Comparison of ENCODE assay signal across 2 cellular contexts in the genomic region with DNA sequence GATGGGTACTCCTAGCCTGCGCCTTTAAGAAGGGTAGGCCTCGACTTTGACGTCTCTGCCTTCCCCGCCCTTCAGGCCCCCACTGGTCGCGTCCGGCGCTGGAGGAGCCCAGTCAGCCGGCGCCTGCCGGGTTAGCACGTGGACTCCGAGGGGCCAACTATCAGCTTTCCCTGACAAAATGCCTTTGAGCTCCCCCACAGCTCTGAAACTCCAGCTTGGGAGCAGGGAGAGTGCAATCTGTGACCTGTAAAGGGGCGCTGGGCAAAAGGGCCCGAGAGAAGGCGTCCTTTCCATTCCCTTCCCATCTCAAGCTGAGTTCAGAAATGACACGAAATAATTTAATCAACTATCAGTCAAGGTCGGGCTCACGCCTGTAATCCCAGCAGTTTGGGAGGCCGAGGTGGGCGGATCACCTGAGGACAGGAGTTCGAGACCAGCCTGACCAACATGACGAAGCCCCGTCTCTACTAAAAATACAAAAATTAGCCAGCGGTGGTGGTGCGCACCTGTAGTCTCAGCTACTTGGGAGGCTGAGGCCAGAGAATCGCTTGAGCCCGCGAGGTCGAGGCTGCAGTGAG.
A peak's percentile ranks its signal among the peaks of the same experiment; 100 is the strongest.
TF ChIP-seq lines count a peak whose summit lies in the region.

No MANE protein-coding gene starts in this region.

TF ChIP-seq in HEK293, 187 proteins besides CTCF, POLR2A, EP300 and RAD21 (continued from another document and continues in another):
- TF ChIP-seq, protein P1, sequence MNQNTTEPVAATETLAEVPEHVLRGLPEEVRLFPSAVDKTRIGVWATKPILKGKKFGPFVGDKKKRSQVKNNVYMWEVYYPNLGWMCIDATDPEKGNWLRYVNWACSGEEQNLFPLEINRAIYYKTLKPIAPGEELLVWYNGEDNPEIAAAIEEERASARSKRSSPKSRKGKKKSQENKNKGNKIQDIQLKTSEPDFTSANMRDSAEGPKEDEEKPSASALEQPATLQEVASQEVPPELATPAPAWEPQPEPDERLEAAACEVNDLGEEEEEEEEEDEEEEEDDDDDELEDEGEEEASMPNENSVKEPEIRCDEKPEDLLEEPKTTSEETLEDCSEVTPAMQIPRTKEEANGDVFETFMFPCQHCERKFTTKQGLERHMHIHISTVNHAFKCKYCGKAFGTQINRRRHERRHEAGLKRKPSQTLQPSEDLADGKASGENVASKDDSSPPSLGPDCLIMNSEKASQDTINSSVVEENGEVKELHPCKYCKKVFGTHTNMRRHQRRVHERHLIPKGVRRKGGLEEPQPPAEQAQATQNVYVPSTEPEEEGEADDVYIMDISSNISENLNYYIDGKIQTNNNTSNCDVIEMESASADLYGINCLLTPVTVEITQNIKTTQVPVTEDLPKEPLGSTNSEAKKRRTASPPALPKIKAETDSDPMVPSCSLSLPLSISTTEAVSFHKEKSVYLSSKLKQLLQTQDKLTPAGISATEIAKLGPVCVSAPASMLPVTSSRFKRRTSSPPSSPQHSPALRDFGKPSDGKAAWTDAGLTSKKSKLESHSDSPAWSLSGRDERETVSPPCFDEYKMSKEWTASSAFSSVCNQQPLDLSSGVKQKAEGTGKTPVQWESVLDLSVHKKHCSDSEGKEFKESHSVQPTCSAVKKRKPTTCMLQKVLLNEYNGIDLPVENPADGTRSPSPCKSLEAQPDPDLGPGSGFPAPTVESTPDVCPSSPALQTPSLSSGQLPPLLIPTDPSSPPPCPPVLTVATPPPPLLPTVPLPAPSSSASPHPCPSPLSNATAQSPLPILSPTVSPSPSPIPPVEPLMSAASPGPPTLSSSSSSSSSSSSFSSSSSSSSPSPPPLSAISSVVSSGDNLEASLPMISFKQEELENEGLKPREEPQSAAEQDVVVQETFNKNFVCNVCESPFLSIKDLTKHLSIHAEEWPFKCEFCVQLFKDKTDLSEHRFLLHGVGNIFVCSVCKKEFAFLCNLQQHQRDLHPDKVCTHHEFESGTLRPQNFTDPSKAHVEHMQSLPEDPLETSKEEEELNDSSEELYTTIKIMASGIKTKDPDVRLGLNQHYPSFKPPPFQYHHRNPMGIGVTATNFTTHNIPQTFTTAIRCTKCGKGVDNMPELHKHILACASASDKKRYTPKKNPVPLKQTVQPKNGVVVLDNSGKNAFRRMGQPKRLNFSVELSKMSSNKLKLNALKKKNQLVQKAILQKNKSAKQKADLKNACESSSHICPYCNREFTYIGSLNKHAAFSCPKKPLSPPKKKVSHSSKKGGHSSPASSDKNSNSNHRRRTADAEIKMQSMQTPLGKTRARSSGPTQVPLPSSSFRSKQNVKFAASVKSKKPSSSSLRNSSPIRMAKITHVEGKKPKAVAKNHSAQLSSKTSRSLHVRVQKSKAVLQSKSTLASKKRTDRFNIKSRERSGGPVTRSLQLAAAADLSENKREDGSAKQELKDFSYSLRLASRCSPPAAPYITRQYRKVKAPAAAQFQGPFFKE (tag by site-specific recombination; IDR thresholded peaks at IDR 0.05; ENCODE audit: borderline replicate concordance): no peak
- no peak for TF ChIP-seq ZNF311 (tag by site-specific recombination; IDR thresholded peaks at IDR 0.05; ENCODE audit: borderline replicate concordance)
- TF ChIP-seq ZNF660 (tag by site-specific recombination; IDR thresholded peaks at IDR 0.05): peak; percentile 53; the same call in 1 of the 2 replicates
- TF ChIP-seq GLIS1 (tag by site-specific recombination; IDR thresholded peaks at IDR 0.05): peak; percentile 86
- TF ChIP-seq, protein P2, sequence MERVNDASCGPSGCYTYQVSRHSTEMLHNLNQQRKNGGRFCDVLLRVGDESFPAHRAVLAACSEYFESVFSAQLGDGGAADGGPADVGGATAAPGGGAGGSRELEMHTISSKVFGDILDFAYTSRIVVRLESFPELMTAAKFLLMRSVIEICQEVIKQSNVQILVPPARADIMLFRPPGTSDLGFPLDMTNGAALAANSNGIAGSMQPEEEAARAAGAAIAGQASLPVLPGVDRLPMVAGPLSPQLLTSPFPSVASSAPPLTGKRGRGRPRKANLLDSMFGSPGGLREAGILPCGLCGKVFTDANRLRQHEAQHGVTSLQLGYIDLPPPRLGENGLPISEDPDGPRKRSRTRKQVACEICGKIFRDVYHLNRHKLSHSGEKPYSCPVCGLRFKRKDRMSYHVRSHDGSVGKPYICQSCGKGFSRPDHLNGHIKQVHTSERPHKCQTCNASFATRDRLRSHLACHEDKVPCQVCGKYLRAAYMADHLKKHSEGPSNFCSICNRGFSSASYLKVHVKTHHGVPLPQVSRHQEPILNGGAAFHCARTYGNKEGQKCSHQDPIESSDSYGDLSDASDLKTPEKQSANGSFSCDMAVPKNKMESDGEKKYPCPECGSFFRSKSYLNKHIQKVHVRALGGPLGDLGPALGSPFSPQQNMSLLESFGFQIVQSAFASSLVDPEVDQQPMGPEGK (tag by site-specific recombination; IDR thresholded peaks at IDR 0.05): peak; percentile 73
- peak; percentile 80 for TF ChIP-seq GLIS2 (tag by site-specific recombination; IDR thresholded peaks at IDR 0.05)
- no peak for TF ChIP-seq ZNF23 (tag by site-specific recombination; IDR thresholded peaks at IDR 0.05; ENCODE audit: borderline replicate concordance)
- peak; percentile 70 for TF ChIP-seq ZNF335 (tag by site-specific recombination; conservative IDR thresholded peaks at IDR 0.05)
- peak; percentile 37; the same call in 1 of the 2 replicates for TF ChIP-seq KLF10 (tag by site-specific recombination; IDR thresholded peaks at IDR 0.05)
- TF ChIP-seq ZBTB8A (tag by site-specific recombination; IDR thresholded peaks at IDR 0.05): peak; percentile 98
- TF ChIP-seq SP2 (tag by site-specific recombination; IDR thresholded peaks at IDR 0.05): peak; percentile 77
- peak; percentile 71 for TF ChIP-seq KLF16 (tag by site-specific recombination; IDR thresholded peaks at IDR 0.05)
- TF ChIP-seq, protein P3, sequence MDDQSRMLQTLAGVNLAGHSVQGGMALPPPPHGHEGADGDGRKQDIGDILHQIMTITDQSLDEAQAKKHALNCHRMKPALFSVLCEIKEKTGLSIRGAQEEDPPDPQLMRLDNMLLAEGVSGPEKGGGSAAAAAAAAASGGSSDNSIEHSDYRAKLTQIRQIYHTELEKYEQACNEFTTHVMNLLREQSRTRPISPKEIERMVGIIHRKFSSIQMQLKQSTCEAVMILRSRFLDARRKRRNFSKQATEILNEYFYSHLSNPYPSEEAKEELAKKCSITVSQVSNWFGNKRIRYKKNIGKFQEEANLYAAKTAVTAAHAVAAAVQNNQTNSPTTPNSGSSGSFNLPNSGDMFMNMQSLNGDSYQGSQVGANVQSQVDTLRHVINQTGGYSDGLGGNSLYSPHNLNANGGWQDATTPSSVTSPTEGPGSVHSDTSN (CRISPR knock-in tag; IDR thresholded peaks at IDR 0.05): no peak
- TF ChIP-seq ZXDB (tag by site-specific recombination; IDR thresholded peaks at IDR 0.05): peak; percentile 14; the same call in 1 of the 2 replicates

TF ChIP-seq in SK-N-SH, 30 proteins besides CTCF, POLR2A, EP300 and RAD21 (continued from another document):
- TF ChIP-seq, protein P4, sequence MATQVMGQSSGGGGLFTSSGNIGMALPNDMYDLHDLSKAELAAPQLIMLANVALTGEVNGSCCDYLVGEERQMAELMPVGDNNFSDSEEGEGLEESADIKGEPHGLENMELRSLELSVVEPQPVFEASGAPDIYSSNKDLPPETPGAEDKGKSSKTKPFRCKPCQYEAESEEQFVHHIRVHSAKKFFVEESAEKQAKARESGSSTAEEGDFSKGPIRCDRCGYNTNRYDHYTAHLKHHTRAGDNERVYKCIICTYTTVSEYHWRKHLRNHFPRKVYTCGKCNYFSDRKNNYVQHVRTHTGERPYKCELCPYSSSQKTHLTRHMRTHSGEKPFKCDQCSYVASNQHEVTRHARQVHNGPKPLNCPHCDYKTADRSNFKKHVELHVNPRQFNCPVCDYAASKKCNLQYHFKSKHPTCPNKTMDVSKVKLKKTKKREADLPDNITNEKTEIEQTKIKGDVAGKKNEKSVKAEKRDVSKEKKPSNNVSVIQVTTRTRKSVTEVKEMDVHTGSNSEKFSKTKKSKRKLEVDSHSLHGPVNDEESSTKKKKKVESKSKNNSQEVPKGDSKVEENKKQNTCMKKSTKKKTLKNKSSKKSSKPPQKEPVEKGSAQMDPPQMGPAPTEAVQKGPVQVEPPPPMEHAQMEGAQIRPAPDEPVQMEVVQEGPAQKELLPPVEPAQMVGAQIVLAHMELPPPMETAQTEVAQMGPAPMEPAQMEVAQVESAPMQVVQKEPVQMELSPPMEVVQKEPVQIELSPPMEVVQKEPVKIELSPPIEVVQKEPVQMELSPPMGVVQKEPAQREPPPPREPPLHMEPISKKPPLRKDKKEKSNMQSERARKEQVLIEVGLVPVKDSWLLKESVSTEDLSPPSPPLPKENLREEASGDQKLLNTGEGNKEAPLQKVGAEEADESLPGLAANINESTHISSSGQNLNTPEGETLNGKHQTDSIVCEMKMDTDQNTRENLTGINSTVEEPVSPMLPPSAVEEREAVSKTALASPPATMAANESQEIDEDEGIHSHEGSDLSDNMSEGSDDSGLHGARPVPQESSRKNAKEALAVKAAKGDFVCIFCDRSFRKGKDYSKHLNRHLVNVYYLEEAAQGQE (IDR thresholded peaks at IDR 0.05; ENCODE audit: low read depth, low read length): no peak
- TF ChIP-seq TEAD4 (IDR thresholded peaks at IDR 0.05; ENCODE audit: borderline replicate concordance, insufficient read depth): no peak
- TF ChIP-seq, protein P5, sequence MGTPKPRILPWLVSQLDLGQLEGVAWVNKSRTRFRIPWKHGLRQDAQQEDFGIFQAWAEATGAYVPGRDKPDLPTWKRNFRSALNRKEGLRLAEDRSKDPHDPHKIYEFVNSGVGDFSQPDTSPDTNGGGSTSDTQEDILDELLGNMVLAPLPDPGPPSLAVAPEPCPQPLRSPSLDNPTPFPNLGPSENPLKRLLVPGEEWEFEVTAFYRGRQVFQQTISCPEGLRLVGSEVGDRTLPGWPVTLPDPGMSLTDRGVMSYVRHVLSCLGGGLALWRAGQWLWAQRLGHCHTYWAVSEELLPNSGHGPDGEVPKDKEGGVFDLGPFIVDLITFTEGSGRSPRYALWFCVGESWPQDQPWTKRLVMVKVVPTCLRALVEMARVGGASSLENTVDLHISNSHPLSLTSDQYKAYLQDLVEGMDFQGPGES (IDR thresholded peaks at IDR 0.05; ENCODE audit: low read depth, low read length): no peak
- no peak for TF ChIP-seq JUND (IDR thresholded peaks at IDR 0.05)
- TF ChIP-seq, protein P6, sequence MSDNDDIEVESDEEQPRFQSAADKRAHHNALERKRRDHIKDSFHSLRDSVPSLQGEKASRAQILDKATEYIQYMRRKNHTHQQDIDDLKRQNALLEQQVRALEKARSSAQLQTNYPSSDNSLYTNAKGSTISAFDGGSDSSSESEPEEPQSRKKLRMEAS (IDR thresholded peaks at IDR 0.05; ENCODE audit: low read depth): peak; percentile 99
- peak; percentile 98 for TF ChIP-seq MXI1 (IDR thresholded peaks at IDR 0.05; ENCODE audit: low read depth, low read length)
- TF ChIP-seq, protein P7, sequence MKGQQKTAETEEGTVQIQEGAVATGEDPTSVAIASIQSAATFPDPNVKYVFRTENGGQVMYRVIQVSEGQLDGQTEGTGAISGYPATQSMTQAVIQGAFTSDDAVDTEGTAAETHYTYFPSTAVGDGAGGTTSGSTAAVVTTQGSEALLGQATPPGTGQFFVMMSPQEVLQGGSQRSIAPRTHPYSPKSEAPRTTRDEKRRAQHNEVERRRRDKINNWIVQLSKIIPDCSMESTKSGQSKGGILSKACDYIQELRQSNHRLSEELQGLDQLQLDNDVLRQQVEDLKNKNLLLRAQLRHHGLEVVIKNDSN (IDR thresholded peaks at IDR 0.05; ENCODE audit: borderline replicate concordance, low read depth): peak; percentile 89
- TF ChIP-seq, protein P8, sequence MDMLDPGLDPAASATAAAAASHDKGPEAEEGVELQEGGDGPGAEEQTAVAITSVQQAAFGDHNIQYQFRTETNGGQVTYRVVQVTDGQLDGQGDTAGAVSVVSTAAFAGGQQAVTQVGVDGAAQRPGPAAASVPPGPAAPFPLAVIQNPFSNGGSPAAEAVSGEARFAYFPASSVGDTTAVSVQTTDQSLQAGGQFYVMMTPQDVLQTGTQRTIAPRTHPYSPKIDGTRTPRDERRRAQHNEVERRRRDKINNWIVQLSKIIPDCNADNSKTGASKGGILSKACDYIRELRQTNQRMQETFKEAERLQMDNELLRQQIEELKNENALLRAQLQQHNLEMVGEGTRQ (IDR thresholded peaks at IDR 0.05; ENCODE audit: borderline replicate concordance, low read depth, low read length): peak; percentile 40; the same call in 1 of the 2 replicates
- TF ChIP-seq CHD2 (IDR thresholded peaks at IDR 0.05; ENCODE audit: low read length, partially characterized antibody): peak; percentile 77
- no peak for TF ChIP-seq EZH2phosphoT487 (IDR thresholded peaks at IDR 0.05; ENCODE audit: borderline replicate concordance, low read depth)
- no peak for TF ChIP-seq FOXJ3 (CRISPR knock-in tag; IDR thresholded peaks at IDR 0.05)
- peak; percentile 4; the same call in 1 of the 2 replicates for TF ChIP-seq TCF12 (IDR thresholded peaks at IDR 0.05)
- TF ChIP-seq, protein P9, sequence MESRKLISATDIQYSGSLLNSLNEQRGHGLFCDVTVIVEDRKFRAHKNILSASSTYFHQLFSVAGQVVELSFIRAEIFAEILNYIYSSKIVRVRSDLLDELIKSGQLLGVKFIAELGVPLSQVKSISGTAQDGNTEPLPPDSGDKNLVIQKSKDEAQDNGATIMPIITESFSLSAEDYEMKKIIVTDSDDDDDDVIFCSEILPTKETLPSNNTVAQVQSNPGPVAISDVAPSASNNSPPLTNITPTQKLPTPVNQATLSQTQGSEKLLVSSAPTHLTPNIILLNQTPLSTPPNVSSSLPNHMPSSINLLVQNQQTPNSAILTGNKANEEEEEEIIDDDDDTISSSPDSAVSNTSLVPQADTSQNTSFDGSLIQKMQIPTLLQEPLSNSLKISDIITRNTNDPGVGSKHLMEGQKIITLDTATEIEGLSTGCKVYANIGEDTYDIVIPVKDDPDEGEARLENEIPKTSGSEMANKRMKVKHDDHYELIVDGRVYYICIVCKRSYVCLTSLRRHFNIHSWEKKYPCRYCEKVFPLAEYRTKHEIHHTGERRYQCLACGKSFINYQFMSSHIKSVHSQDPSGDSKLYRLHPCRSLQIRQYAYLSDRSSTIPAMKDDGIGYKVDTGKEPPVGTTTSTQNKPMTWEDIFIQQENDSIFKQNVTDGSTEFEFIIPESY (IDR thresholded peaks at IDR 0.05; ENCODE audit: borderline replicate concordance, low read depth): no peak
- no peak; the same call in 1 of the 2 replicates for TF ChIP-seq MEF2A (IDR thresholded peaks at IDR 0.05; ENCODE audit: borderline replicate concordance, low read depth)
- no peak for TF ChIP-seq RFX5 (IDR thresholded peaks at IDR 0.05; ENCODE audit: low read length)
- TF ChIP-seq SIN3A (IDR thresholded peaks at IDR 0.05; ENCODE audit: borderline replicate concordance, low read depth, low read length): peak; percentile 89; the same call in 1 of the 2 replicates
- peak; percentile 47 for TF ChIP-seq ELF1 (IDR thresholded peaks at IDR 0.05)
- 0 out of 2 replicates have a peak, but pooled peaks have one; percentile 15 for TF ChIP-seq POLR2AphosphoS5 (IDR thresholded peaks at IDR 0.05; ENCODE audit: low read depth, low read length)
